Comparison of ENCODE assay signal across 1 cellular context in the genomic region with DNA sequence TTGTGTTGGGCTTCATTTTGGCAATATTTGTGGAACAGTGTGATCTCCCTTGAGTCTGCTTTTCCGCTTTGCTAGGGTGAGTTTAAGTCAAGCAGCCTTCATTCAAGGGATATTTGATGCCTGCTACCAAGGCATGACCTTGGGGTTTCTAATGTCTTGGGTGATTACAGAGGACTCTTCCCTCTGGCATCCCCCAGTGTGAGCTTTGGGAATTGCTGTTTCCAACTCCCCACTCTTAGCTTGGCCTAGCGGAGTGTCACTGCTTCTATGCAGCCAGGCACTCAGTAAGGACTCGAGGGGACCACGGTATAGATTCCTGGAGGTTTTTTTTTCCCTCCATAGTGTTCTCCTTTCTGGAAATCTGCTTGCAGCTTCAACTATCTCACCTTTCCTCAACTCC.
TF ChIP-seq lines count a peak whose summit lies in the region.

No MANE protein-coding gene starts in this region.

TF ChIP-seq in HepG2, 621 proteins besides CTCF, POLR2A, EP300 and RAD21:
- peak; percentile 30; the same call in 1 of the 2 replicates for TF ChIP-seq SMC3 (IDR thresholded peaks at IDR 0.05; ENCODE audit: low read length)
- TF ChIP-seq STAG1 (CRISPR knock-in tag; IDR thresholded peaks at IDR 0.05) = peak; percentile 54
- TF ChIP-seq, protein P1, sequence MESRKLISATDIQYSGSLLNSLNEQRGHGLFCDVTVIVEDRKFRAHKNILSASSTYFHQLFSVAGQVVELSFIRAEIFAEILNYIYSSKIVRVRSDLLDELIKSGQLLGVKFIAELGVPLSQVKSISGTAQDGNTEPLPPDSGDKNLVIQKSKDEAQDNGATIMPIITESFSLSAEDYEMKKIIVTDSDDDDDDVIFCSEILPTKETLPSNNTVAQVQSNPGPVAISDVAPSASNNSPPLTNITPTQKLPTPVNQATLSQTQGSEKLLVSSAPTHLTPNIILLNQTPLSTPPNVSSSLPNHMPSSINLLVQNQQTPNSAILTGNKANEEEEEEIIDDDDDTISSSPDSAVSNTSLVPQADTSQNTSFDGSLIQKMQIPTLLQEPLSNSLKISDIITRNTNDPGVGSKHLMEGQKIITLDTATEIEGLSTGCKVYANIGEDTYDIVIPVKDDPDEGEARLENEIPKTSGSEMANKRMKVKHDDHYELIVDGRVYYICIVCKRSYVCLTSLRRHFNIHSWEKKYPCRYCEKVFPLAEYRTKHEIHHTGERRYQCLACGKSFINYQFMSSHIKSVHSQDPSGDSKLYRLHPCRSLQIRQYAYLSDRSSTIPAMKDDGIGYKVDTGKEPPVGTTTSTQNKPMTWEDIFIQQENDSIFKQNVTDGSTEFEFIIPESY (CRISPR knock-in tag; IDR thresholded peaks at IDR 0.05) = peak; percentile 50; the same call in 1 of the 2 replicates
- no peak for TF ChIP-seq ZNF891 (CRISPR knock-in tag; IDR thresholded peaks at IDR 0.05)
